In the genomic region with DNA sequence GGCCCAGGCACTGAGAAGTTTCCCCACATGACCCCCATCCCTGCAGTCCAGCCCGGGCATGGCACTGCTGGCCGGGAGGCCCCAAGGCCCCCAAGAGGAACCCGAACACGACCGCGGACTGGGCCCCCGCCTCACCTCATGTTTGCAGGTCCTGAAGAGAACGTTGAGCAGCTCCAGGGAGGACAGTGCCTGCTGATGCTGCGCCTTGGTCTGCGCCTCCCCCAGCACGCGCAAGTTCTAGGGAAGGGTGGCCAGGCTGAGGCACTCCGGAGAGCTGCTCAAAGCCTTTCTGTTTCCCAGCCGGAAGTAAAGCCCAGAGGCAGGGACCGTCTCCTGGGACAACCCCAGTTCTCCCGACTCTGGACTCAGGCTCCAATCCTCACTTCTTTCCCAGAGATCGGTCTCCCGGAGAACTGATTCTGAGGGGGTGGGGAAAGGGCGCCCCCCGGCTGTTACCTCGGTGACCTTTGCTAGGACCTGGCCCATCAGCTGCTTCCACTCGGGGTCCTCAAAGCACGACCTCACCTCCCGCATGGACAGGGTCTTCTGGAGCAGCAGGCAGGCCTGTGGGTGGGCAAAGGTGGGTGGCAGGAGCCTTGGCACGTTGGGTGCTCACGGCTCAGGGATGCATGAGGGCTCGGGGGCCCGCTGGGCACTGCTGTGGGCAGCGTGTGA, we compare ENCODE assay signal across 17 cellular contexts. TPM values are rescaled to one million over a fixed set of nuclear protein-coding genes. Genes with fewer than 3 reads are reported as not detected.
DNase-seq lines count a peak whose midpoint lies in the region; ATAC-seq, FAIRE-seq and TF ChIP-seq lines count a peak whose summit lies in the region.
"Had no signal": no experiment of that assay in that cellular context is flagged by ENCODE, and none has a peak within 500 bp of the region (broad histone marks: within the 10 kb centered on the region; RNA-seq: fewer than 3 reads in every experiment).

No MANE protein-coding gene starts in this region.

- H3K9me3 ChIP-seq in A549 (no peaks in the 10 kb centered on the region), esophagus squamous epithelium (no peaks in the 10 kb centered on the region), trophoblast cell (ENCODE audit: insufficient read depth, low read depth, low read length) (peaks cover 1% of the 10 kb centered on the region), tibial nerve (no peaks in the 10 kb centered on the region)
- H3K9me3 ChIP-seq in effector memory CD4-positive, alpha-beta T cell (ENCODE audit: control insufficient read depth, low read length): no peaks in the 10 kb centered on the region
- H3K9me3 ChIP-seq: prostate gland, vagina had no signal

- no peak overlapping the region for H3K4me2 ChIP-seq in A549
- H3K4me2 ChIP-seq in trophoblast cell (ENCODE audit: low read length): no peak overlapping the region

- POLR2A ChIA-PET in A549 (lab: Yijun Ruan, JAX): interaction anchor here (1.2 kb wide), 1 partner anchor 10 kb away, joined by 3 read pairs; no protein-coding TSS in a partner anchor

- no peak overlapping the region for H2BK120ac ChIP-seq in trophoblast cell (ENCODE audit: insufficient read depth, low read length, poor library complexity)

- FAIRE-seq in A549 (lab: Jason Lieb, UNC) (no peak), GM19239 (lab: Jason Lieb, UNC) (no peak)
- FAIRE-seq: islet of Langerhans had no signal

- H3K4ac ChIP-seq in trophoblast cell (ENCODE audit: low read depth, low read length): no peak overlapping the region

- H4K8ac ChIP-seq in trophoblast cell (ENCODE audit: low read depth, low read length): no peak overlapping the region

- H3K4me3 ChIP-seq in A549 (no peak overlapping the region), LNCaP clone FGC (ENCODE audit: low read depth, low read length) (no peak overlapping the region), esophagus squamous epithelium (no peak overlapping the region), trophoblast cell (ENCODE audit: low read depth, low read length) (no peak overlapping the region), tibial nerve (peak overlapping the region in 1 of 4 donors; percentile 7)
- no peak overlapping the region for H3K4me3 ChIP-seq in effector memory CD4-positive, alpha-beta T cell (ENCODE audit: insufficient read depth, low read depth, low read length, poor library complexity, severe bottlenecking)
- H3K4me3 ChIP-seq: prostate gland, vagina had no signal

- TF ChIP-seq POLR2A in A549 (IDR thresholded peaks at IDR 0.05; ENCODE audit: low read length) (no peak), esophagus squamous epithelium (IDR thresholded peaks at IDR 0.05) (no peak), tibial nerve (IDR thresholded peaks at IDR 0.05) (no peak)

- ATAC-seq in A549: no peak
- ATAC-seq in HG02588 (IDR thresholded peaks at IDR 0.05; ENCODE audit: unreplicated experiment): no peak

- peaks cover 36 to 94% (median 57%) of the 10 kb centered on the region in 3 donors for H3K36me3 ChIP-seq in esophagus squamous epithelium
- H3K36me3 ChIP-seq in trophoblast cell (ENCODE audit: control insufficient read depth in 1 of 2, insufficient read depth in 2 of 2, low read length in 2 of 2): peaks cover 72 to 77% of the 10 kb centered on the region in 2 experiments
- H3K36me3 ChIP-seq in effector memory CD4-positive, alpha-beta T cell (ENCODE audit: control insufficient read depth, insufficient read depth, low read length): peaks cover 74% of the 10 kb centered on the region
- peaks cover 5 to 92% (median 35%) of the 10 kb centered on the region in 3 donors for H3K36me3 ChIP-seq in tibial nerve

- no peak overlapping the region for H3K9ac ChIP-seq in trophoblast cell (ENCODE audit: low read length)

- no peak overlapping the region for H2BK5ac ChIP-seq in trophoblast cell (ENCODE audit: low read depth, low read length, poor library complexity)

- H4K12ac ChIP-seq in trophoblast cell (ENCODE audit: low read depth, low read length): peak overlapping the region; percentile 23

- H2AFZ ChIP-seq in trophoblast cell (ENCODE audit: insufficient read depth, low read length, poor library complexity): no peak overlapping the region

- H2BK12ac ChIP-seq in trophoblast cell (ENCODE audit: low read length): no peak overlapping the region

- TF ChIP-seq CTCF in A549 (IDR thresholded peaks at IDR 0.05) (peak; percentile 17; the same call in 1 of the 3 replicates), LNCaP clone FGC (IDR thresholded peaks at IDR 0.05; ENCODE audit: control insufficient read depth, extremely low read depth, insufficient read depth) (0 out of 2 replicates have a peak, but pooled peaks have one; percentile 8), esophagus squamous epithelium (IDR thresholded peaks at IDR 0.05) (no peak), tibial nerve (IDR thresholded peaks at IDR 0.05) (no peak)

- no peaks in the 10 kb centered on the region for H3K4me1 ChIP-seq in A549
- peaks cover 12 to 63% (median 25%) of the 10 kb centered on the region in 3 donors for H3K4me1 ChIP-seq in esophagus squamous epithelium
- H3K4me1 ChIP-seq in trophoblast cell (ENCODE audit: control insufficient read depth in 1 of 2, insufficient read depth in 2 of 2, low read length in 2 of 2): peaks cover 0 to 3% of the 10 kb centered on the region in 2 experiments
- H3K4me1 ChIP-seq in effector memory CD4-positive, alpha-beta T cell (ENCODE audit: control insufficient read depth, insufficient read depth, low read length, poor library complexity, severe bottlenecking): no peaks in the 10 kb centered on the region
- peaks cover 0 to 33% (median 15%) of the 10 kb centered on the region in 4 donors for H3K4me1 ChIP-seq in tibial nerve
- H3K4me1 ChIP-seq: prostate gland had no signal

- H2AK5ac ChIP-seq in trophoblast cell (ENCODE audit: low read length): no peak overlapping the region

- intact Hi-C loops in esophagus squamous epithelium (cut with DNase I): no loop called here

- H3K14ac ChIP-seq in trophoblast cell (ENCODE audit: low read length): no peak overlapping the region

- CTCF ChIA-PET in A549 (lab: Yijun Ruan, JAX): interaction anchor here (0.9 to 13.0 kb wide), 12 partner anchors 8 to 347 kb away, joined by 3 to 99 read pairs (median 4); no protein-coding TSS in a partner anchor

- no peak overlapping the region for H3K23ac ChIP-seq in trophoblast cell (ENCODE audit: low read length)

- H3K79me2 ChIP-seq in trophoblast cell (ENCODE audit: control insufficient read depth, insufficient read depth, low read length, poor library complexity): no peaks in the 10 kb centered on the region

- DNase-seq in A549 (ENCODE audit: low read depth in 1 of 2, low spot score in 1 of 2): no peak
- DNase-seq in LNCaP clone FGC (ENCODE audit: low read depth): no peak
- DNase-seq in esophagus squamous epithelium (lab: John Stamatoyannopoulos, UW): no peak
- no peak for DNase-seq in trophoblast cell
- DNase-seq in effector memory CD4-positive, alpha-beta T cell: no peak
- no peak for DNase-seq in tibial nerve (ENCODE audit: low spot score in 2 of 2)
- DNase-seq in GM19239 (ENCODE audit: insufficient read length, low spot score): no peak
- DNase-seq: KG1; NCI-H1694; NCI-H510A; stimulated activated CD4-positive, alpha-beta T cell treated with anti-CD3 and anti-CD28 coated beads, Interleukin-1b, Interleukin-23, amount 100 ng/mL, for 48 hours had no signal

- no peaks in the 10 kb centered on the region for H3K79me1 ChIP-seq in trophoblast cell (ENCODE audit: low read length)

- H4K91ac ChIP-seq in trophoblast cell (ENCODE audit: low read depth, low read length): no peak overlapping the region

- H3K18ac ChIP-seq in trophoblast cell (ENCODE audit: low read length): peak overlapping the region; percentile 9

- no peak for TF ChIP-seq RAD21 in A549 (conservative IDR thresholded peaks at IDR 0.05 in 1 of 2, IDR thresholded peaks at IDR 0.05 in 1 of 2)

- H3K27ac ChIP-seq in A549 (no peak overlapping the region), esophagus squamous epithelium (peak overlapping the region in 3 of 4 donors; percentile 17 to 67 (median 47)), trophoblast cell (ENCODE audit: low read depth, low read length) (no peak overlapping the region), tibial nerve (peak overlapping the region in 1 of 4 donors; percentile 29)
- no peak overlapping the region for H3K27ac ChIP-seq in effector memory CD4-positive, alpha-beta T cell (ENCODE audit: insufficient read depth, low read length, poor library complexity, severe bottlenecking)
- H3K27ac ChIP-seq: prostate gland, vagina had no signal

- WGBS in A549 (ENCODE audit: missing lambda C conversion rate): 92% methylated on average over 25 of the region's 29 CpGs
- 77 to 80% methylated on average over 1 to 23 of the region's 29 CpGs for WGBS in esophagus squamous epithelium, 2 donors
- no CpG with 5 or more reads among the region's 29 CpGs for WGBS in trophoblast cell (ENCODE audit: extremely low coverage, insufficient coverage, insufficient read length)
- 65 to 68% methylated on average over 20 to 25 of the region's 29 CpGs for WGBS in tibial nerve, 2 donors

- TF ChIP-seq EP300 in A549 (IDR thresholded peaks at IDR 0.05) (no peak), tibial nerve (IDR thresholded peaks at IDR 0.05) (no peak)

- H3K27me3 ChIP-seq in esophagus squamous epithelium: no peaks in the 10 kb centered on the region
- no peaks in the 10 kb centered on the region for H3K27me3 ChIP-seq in trophoblast cell (ENCODE audit: insufficient read depth, low read length)
- H3K27me3 ChIP-seq in effector memory CD4-positive, alpha-beta T cell (replicated peaks; ENCODE audit: control insufficient read depth, insufficient read depth, low read length, poor library complexity, severe bottlenecking): no peaks in the 10 kb centered on the region
- no peaks in the 10 kb centered on the region for H3K27me3 ChIP-seq in tibial nerve
- H3K27me3 ChIP-seq: vagina had no signal

RNA-seq across cellular contexts. Expression of a gene that starts 13.7 kb away (rescaled TPM):
- polyA plus RNA-seq in A549 (2011; rRNA removed) (39.7 and 42.9 TPM in 2 replicates), A549 (2017; fragmentation: RNase III; extraction: RNeasy Plus Mini Kit Qiagen cat#74134 plus additional on column Dnase treatment) (95.0 to 103 TPM (median 95.1 TPM) in 3 replicates)
- polyA plus RNA-seq in A549 (2012; cell fraction: cytosol; rRNA removed): 86.5 and 99.2 TPM in 2 replicates
- 314 and 436 TPM in 2 replicates for polyA plus RNA-seq in A549 (2012; cell fraction: nucleus; rRNA removed)
- polyA minus RNA-seq in A549 (2011; rRNA and poly(A)+ RNA removed): 70.5 and 108 TPM in 2 replicates
- total RNA-seq in esophagus squamous epithelium (10 to 100 TPM; 32.4 to 70.0 (median 54.4) TPM), tibial nerve (100 to 1,000 TPM in 1 of 4 donors, 10 to 100 TPM in 3; 53.8 to 119 (median 54.4) TPM)
- 12.1 and 12.4 TPM in 2 replicates for polyA plus RNA-seq in trophoblast cell (2013)

RNA-seq across cellular contexts. Expression of a gene that starts 18.9 kb away (rescaled TPM):
- polyA plus RNA-seq in A549 (2011; rRNA removed) (not detected in 2 replicates), A549 (2017; fragmentation: RNase III; extraction: RNeasy Plus Mini Kit Qiagen cat#74134 plus additional on column Dnase treatment) (not detected in 3 replicates)
- 0.01 TPM in 1 of 2 replicates, not detected in the other for polyA plus RNA-seq in A549 (2012; cell fraction: cytosol; rRNA removed)
- not detected in 2 replicates for polyA plus RNA-seq in A549 (2012; cell fraction: nucleus; rRNA removed)
- polyA minus RNA-seq in A549 (2011; rRNA and poly(A)+ RNA removed): not detected in 2 replicates
- total RNA-seq in esophagus squamous epithelium (100 to 1,000 TPM in 1 of 4 donors, 10 to 100 TPM in 3; 46.0 to 141 (median 68.5) TPM), tibial nerve (not detected)
- not detected in 2 replicates for polyA plus RNA-seq in trophoblast cell (2013)
- total RNA-seq: glomerular endothelial cell, H4 had no signal

RNA-seq across cellular contexts. Expression of a gene that starts 42.8 kb away (rescaled TPM):
- polyA plus RNA-seq in A549 (2011; rRNA removed) (0.25 and 0.27 TPM in 2 replicates), A549 (2017; fragmentation: RNase III; extraction: RNeasy Plus Mini Kit Qiagen cat#74134 plus additional on column Dnase treatment) (0.13 to 0.46 TPM (median 0.38 TPM) in 3 replicates)
- polyA plus RNA-seq in A549 (2012; cell fraction: cytosol; rRNA removed): 0.03 and 0.09 TPM in 2 replicates
- polyA plus RNA-seq in A549 (2012; cell fraction: nucleus; rRNA removed): 0.05 and 0.11 TPM in 2 replicates
- polyA minus RNA-seq in A549 (2011; rRNA and poly(A)+ RNA removed): 0.29 and 1.3 TPM in 2 replicates
- total RNA-seq in esophagus squamous epithelium (10 to 100 TPM; 36.8 to 66.6 (median 47.6) TPM), tibial nerve (10 to 100 TPM in 3 of 4 donors, 1 to 10 TPM in 1; 5.4 to 49.8 (median 23.4) TPM)
- polyA plus RNA-seq in trophoblast cell (2013): 153 and 164 TPM in 2 replicates

RNA-seq across cellular contexts. Expression of a gene that starts 42.9 kb away (rescaled TPM):
- polyA plus RNA-seq in A549 (2011; rRNA removed) (0.05 and 0.07 TPM in 2 replicates), A549 (2017; fragmentation: RNase III; extraction: RNeasy Plus Mini Kit Qiagen cat#74134 plus additional on column Dnase treatment) (0.06 to 0.21 TPM (median 0.10 TPM) in 3 replicates)
- 0.05 and 0.08 TPM in 2 replicates for polyA plus RNA-seq in A549 (2012; cell fraction: cytosol; rRNA removed)
- polyA plus RNA-seq in A549 (2012; cell fraction: nucleus; rRNA removed): 0.13 and 0.14 TPM in 2 replicates
- polyA minus RNA-seq in A549 (2011; rRNA and poly(A)+ RNA removed): 0.08 and 0.15 TPM in 2 replicates
- total RNA-seq in esophagus squamous epithelium (under 1 TPM; 0.41 to 0.76 (median 0.69) TPM), tibial nerve (1 to 10 TPM; 1.5 to 8.2 (median 4.4) TPM)
- 71.8 and 77.6 TPM in 2 replicates for polyA plus RNA-seq in trophoblast cell (2013)
- total RNA-seq: glomerular endothelial cell had no signal

Comparison
In these comparisons a context has a peak if more than half of its experiments do, and no peak if none do; other contexts are left out.
1. H3K27ac ChIP-seq: peak in esophagus squamous epithelium (3 of 4); none in A549 (0 of 2), trophoblast cell (single experiment) and effector memory CD4-positive, alpha-beta T cell (single experiment).
2. CTCF ChIP-seq: peak in A549 (single experiment) and LNCaP clone FGC (single experiment); none in esophagus squamous epithelium (0 of 6) and tibial nerve (0 of 5).
3. RNA of a gene that starts 18.9 kb away (total RNA-seq): 46.0 to 141 TPM in esophagus squamous epithelium; not detected in tibial nerve; every median in the first group is over 10 times any median in the second.